ENCODE assay signal across 16 cellular contexts in the genomic region with DNA sequence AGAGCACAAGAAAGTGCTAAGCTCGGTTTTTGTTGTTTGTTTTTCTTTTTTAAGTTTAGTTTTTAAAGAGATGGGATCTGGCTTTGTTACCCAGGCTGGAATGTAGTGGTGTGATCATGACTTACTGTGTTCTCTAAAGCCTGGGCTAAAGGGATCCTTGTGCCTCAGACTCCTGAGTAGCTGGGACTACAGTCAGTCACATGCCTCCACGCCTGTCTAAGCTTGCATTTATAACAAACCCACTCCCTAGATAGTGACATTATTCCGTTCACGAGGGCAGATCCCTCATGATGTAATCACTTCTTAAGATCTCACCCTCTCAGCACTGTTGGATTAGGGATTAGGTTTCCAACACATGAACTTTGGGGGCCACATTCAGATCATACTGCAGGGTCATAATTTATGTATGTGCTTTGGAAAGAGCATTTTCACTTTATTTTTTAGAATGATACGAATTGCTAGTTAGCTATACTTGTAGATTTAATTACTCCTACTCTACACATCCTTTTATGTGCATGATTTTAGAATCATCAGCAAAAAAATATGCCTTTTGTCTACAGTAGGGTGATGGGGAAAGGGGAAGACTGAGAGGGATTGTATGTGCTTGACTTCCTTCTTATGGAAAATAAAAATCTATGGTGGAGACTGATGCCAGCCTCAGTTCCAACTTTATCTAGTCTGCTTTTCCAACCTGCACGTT.
DNase-seq lines count a peak whose midpoint lies in the region; TF ChIP-seq lines count a peak whose summit lies in the region.
"Had no signal": no experiment of that assay in that cellular context is flagged by ENCODE, and none has a peak within 500 bp of the region (broad histone marks: within the 10 kb centered on the region; RNA-seq: fewer than 3 reads in every experiment).

No MANE protein-coding gene starts in this region.

- H3K36me3 ChIP-seq in tibial artery = peaks cover 0 to 5% (median 0%) of the 10 kb centered on the region in 3 donors
- H3K36me3 ChIP-seq: sigmoid colon, upper lobe of right lung had no signal

- no peaks in the 10 kb centered on the region for H3K4me1 ChIP-seq in tibial artery

- no peak for TF ChIP-seq CTCF in astrocyte of the cerebellum (IDR thresholded peaks at IDR 0.05; ENCODE audit: low read depth, low read length, missing control alignments)
- no peak for TF ChIP-seq CTCF in glutamatergic neuron (IDR thresholded peaks at IDR 0.05; ENCODE audit: partially characterized antibody, unreplicated experiment)
- TF ChIP-seq CTCF in type B pancreatic cell (conservative IDR thresholded peaks at IDR 0.05) = no peak
- TF ChIP-seq CTCF in tibial artery (IDR thresholded peaks at IDR 0.05) = no peak

- no peak overlapping the region for H3K4me3 Mint-ChIP-seq in activated naive CD4-positive, alpha-beta T cell treated with anti-CD3 and anti-CD28 coated beads, Interleukin-2, amount 10 ng/mL, durations not matched to agents 7 days and 5 days
- peak overlapping the region; percentile 16 for H3K4me3 Mint-ChIP-seq in glutamatergic neuron (ENCODE audit: unreplicated experiment)
- H3K4me3 Mint-ChIP-seq in type B pancreatic cell = peak overlapping the region; percentile 56
- H3K4me3 Mint-ChIP-seq: activated naive CD4-positive, alpha-beta T cell treated with anti-CD3 and anti-CD28 coated beads, Interleukin-2, amount 50 U/mL, for 24 hours had no signal

- CTCF ChIA-PET in activated naive CD4-positive, alpha-beta T cell treated with anti-CD3 and anti-CD28 coated beads, Interleukin-2, amount 10 ng/mL, durations not matched to agents 7 days and 5 days (lab: Charles Lee) = interaction anchor here (1.7 to 1.8 kb wide), 2 partner anchors 10 to 27 kb away, joined by 4 to 5 read pairs; no protein-coding TSS in a partner anchor

- in situ Hi-C loops in astrocyte of the cerebellum (cut with HindIII; ENCODE audit: low sequenced_read_pairs) = no loop called here

- peaks cover 69% of the 10 kb centered on the region for H3K4me1 Mint-ChIP-seq in activated naive CD4-positive, alpha-beta T cell treated with anti-CD3 and anti-CD28 coated beads, Interleukin-2, amount 10 ng/mL, durations not matched to agents 7 days and 5 days
- H3K4me1 Mint-ChIP-seq in glutamatergic neuron (ENCODE audit: low read depth, unreplicated experiment) = peaks cover 49% of the 10 kb centered on the region
- H3K4me1 Mint-ChIP-seq in type B pancreatic cell (ENCODE audit: unreplicated experiment) = peaks cover 56% of the 10 kb centered on the region

- no peak for DNase-seq in activated naive CD4-positive, alpha-beta T cell treated with anti-CD3 and anti-CD28 coated beads, Interleukin-2, amount 10 ng/mL, durations not matched to agents 7 days and 5 days
- no peak for DNase-seq in activated naive CD4-positive, alpha-beta T cell treated with anti-CD3 and anti-CD28 coated beads, Interleukin-2, amount 50 U/mL, for 16 hours
- DNase-seq in astrocyte of the cerebellum (ENCODE audit: low read depth) (peak; percentile 49), glutamatergic neuron (no peak), type B pancreatic cell (ENCODE audit: extremely low spot score, unreplicated experiment) (no peak), NCI-H226 (no peak), tibial artery (no peak), nucleus accumbens (lab: John Stamatoyannopoulos, UW) (no peak)
- DNase-seq: activated CD4-positive, alpha-beta T cell treated with anti-CD3 and anti-CD28 coated beads for 1 hour; dorsolateral prefrontal cortex; EL; KBM-7; NCI-H2081; sigmoid colon; upper lobe of right lung had no signal

- H3K9me3 Mint-ChIP-seq in activated naive CD4-positive, alpha-beta T cell treated with anti-CD3 and anti-CD28 coated beads, Interleukin-2, amount 10 ng/mL, durations not matched to agents 7 days and 5 days = peaks cover 15% of the 10 kb centered on the region
- H3K9me3 Mint-ChIP-seq in glutamatergic neuron (ENCODE audit: unreplicated experiment) (peaks cover 20% of the 10 kb centered on the region), type B pancreatic cell (no peaks in the 10 kb centered on the region)
- H3K9me3 Mint-ChIP-seq: activated naive CD4-positive, alpha-beta T cell treated with anti-CD3 and anti-CD28 coated beads, Interleukin-2, amount 50 U/mL, for 24 hours had no signal

- H3K27ac Mint-ChIP-seq in activated naive CD4-positive, alpha-beta T cell treated with anti-CD3 and anti-CD28 coated beads, Interleukin-2, amount 10 ng/mL, durations not matched to agents 7 days and 5 days = peak overlapping the region; percentile 55
- H3K27ac Mint-ChIP-seq in glutamatergic neuron (ENCODE audit: unreplicated experiment) = peak overlapping the region; percentile 90
- H3K27ac Mint-ChIP-seq in type B pancreatic cell = peak overlapping the region; percentile 96

- intact Hi-C loops in tibial artery (cut with DNase I; ENCODE audit: low total_unique reads) = no loop called here

- H3K4me3 ChIP-seq in astrocyte of the cerebellum (ENCODE audit: low read depth, low read length) (no peak overlapping the region), tibial artery (no peak overlapping the region)
- H3K4me3 ChIP-seq: dorsolateral prefrontal cortex, sigmoid colon, upper lobe of right lung had no signal

- H3K36me3 Mint-ChIP-seq in activated naive CD4-positive, alpha-beta T cell treated with anti-CD3 and anti-CD28 coated beads, Interleukin-2, amount 10 ng/mL, durations not matched to agents 7 days and 5 days = peaks cover 67% of the 10 kb centered on the region
- peaks cover 10% of the 10 kb centered on the region for H3K36me3 Mint-ChIP-seq in glutamatergic neuron (ENCODE audit: unreplicated experiment)
- peaks cover 36% of the 10 kb centered on the region for H3K36me3 Mint-ChIP-seq in type B pancreatic cell

- H3K9me3 ChIP-seq in tibial artery = peaks cover 0 to 10% (median 4%) of the 10 kb centered on the region in 3 donors
- H3K9me3 ChIP-seq: upper lobe of right lung had no signal

- H3K27me3 Mint-ChIP-seq in activated naive CD4-positive, alpha-beta T cell treated with anti-CD3 and anti-CD28 coated beads, Interleukin-2, amount 10 ng/mL, durations not matched to agents 7 days and 5 days = no peaks in the 10 kb centered on the region
- H3K27me3 Mint-ChIP-seq in glutamatergic neuron (ENCODE audit: unreplicated experiment) (peaks cover 9% of the 10 kb centered on the region), type B pancreatic cell (no peaks in the 10 kb centered on the region)
- H3K27me3 Mint-ChIP-seq: activated naive CD4-positive, alpha-beta T cell treated with anti-CD3 and anti-CD28 coated beads, Interleukin-2, amount 50 U/mL, for 24 hours had no signal

- no peaks in the 10 kb centered on the region for H3K27me3 ChIP-seq in tibial artery
- H3K27me3 ChIP-seq: dorsolateral prefrontal cortex, sigmoid colon, upper lobe of right lung had no signal

- no peak overlapping the region for H3K27ac ChIP-seq in tibial artery
- H3K27ac ChIP-seq: dorsolateral prefrontal cortex, upper lobe of right lung had no signal
